In genomic region chr6:98672681-98673475, GRCh38 we compare ENCODE assay signal across 37 cellular contexts.
DNase-seq lines count a peak whose midpoint lies in the region; ATAC-seq, FAIRE-seq and TF ChIP-seq lines count a peak whose summit lies in the region.
"Had no signal": no experiment of that assay in that cellular context is flagged by ENCODE, and none has a peak within 500 bp of the region (broad histone marks: within the 10 kb centered on the region; RNA-seq: fewer than 3 reads in every experiment).

No MANE protein-coding gene starts in this region.

- POLR2A ChIA-PET in HepG2 (lab: Yijun Ruan, JAX), result no interaction called here

- H3K36me3 Mint-ChIP-seq in astrocyte (ENCODE audit: low read depth, unreplicated experiment), result no peaks in the 10 kb centered on the region
- H3K36me3 Mint-ChIP-seq: activated naive CD8-positive, alpha-beta T cell treated with anti-CD3 and anti-CD28 coated beads for 36 hours; natural killer cell treated with Interleukin-12 subunit alpha and Interleukin-12 subunit beta and Interleukin-15 and Interleukin-18, amount 100 ng/mL, for 72 hours; T-cell had no signal

- H3K79me1 ChIP-seq in neuronal stem cell (ENCODE audit: low read depth, low read length), result no peaks in the 10 kb centered on the region

- H3K36me3 ChIP-seq in astrocyte (ENCODE audit: insufficient read depth, low read length), result no peaks in the 10 kb centered on the region
- H3K36me3 ChIP-seq in neuronal stem cell (replicated peaks in 1 of 2; ENCODE audit: control insufficient read depth in 2 of 2, insufficient read depth in 2 of 2, low read length in 2 of 2), result no peaks in the 10 kb centered on the region
- H3K36me3 ChIP-seq in HepG2 (replicated peaks in 1 of 2; ENCODE audit: control insufficient read depth in 1 of 2, insufficient read depth in 2 of 2, low read length in 2 of 2), result no peaks in the 10 kb centered on the region
- H3K36me3 ChIP-seq: BLaER1, esophagus squamous epithelium, heart left ventricle, ovary, SJSA1, stomach, tibial artery, WERI-Rb-1 had no signal

- no peaks in the 10 kb centered on the region for H3K27me3 Mint-ChIP-seq in astrocyte (ENCODE audit: low read depth, unreplicated experiment)
- H3K27me3 Mint-ChIP-seq: central memory CD8-positive, alpha-beta T cell; natural killer cell treated with Interleukin-12 subunit alpha and Interleukin-12 subunit beta and Interleukin-15 and Interleukin-18, amount 100 ng/mL, for 72 hours; T-cell had no signal

- H3K27ac ChIP-seq in astrocyte (ENCODE audit: low read depth, low read length) (no peak overlapping the region), neuronal stem cell (replicated peaks; ENCODE audit: low read length) (no peak overlapping the region), HepG2 (ENCODE audit: extremely low read length, insufficient read depth, low read length) (no peak overlapping the region)
- H3K27ac ChIP-seq: BLaER1, esophagus squamous epithelium, foreskin keratinocyte, heart left ventricle, ovary, RWPE1, SJSA1, stomach, tibial artery, WERI-Rb-1 had no signal

- H4K20me1 ChIP-seq in astrocyte (ENCODE audit: insufficient read depth, low read length) (no peaks in the 10 kb centered on the region), HepG2 (ENCODE audit: insufficient read depth, low read length) (no peaks in the 10 kb centered on the region)
- H4K20me1 ChIP-seq: BLaER1 had no signal

- H2AFZ ChIP-seq in astrocyte (ENCODE audit: low read depth, low read length) (no peak overlapping the region), neuronal stem cell (ENCODE audit: low read length) (peak overlapping the region; percentile 72), HepG2 (ENCODE audit: low read length) (no peak overlapping the region)

- DNase-seq in ELF-1 (ENCODE audit: low read depth, low spot score), result peak; percentile 48
- DNase-seq in astrocyte (ENCODE audit: low read depth), result peak; percentile 67
- peak; percentile 52 for DNase-seq in globus pallidus (ENCODE audit: low spot score)
- no peak for DNase-seq in neuronal stem cell (ENCODE audit: low spot score)
- no peak for DNase-seq in sciatic nerve (ENCODE audit: low spot score)
- DNase-seq in AG08395 (ENCODE audit: low spot score), result no peak
- DNase-seq in HepG2 (ENCODE audit: low spot score), result no peak
- DNase-seq: activated CD4-positive, alpha-beta T cell treated with anti-CD3 and anti-CD28 coated beads, Interleukin-2, amount 50 U/mL, for 1 hour; activated gamma-delta T cell; activated naive CD8-positive, alpha-beta T cell treated with anti-CD3 and anti-CD28 coated beads for 36 hours; activated T-cell treated with anti-CD3 and anti-CD28 coated beads, Interleukin-2, amount 50 U/mL, for 1 hour; aorta; dermis blood vessel endothelial cell; esophagus squamous epithelium; heart left ventricle; mucosa of descending colon; NCI-H1092; NCI-H1694; NCI-H2171 treated with DMSO at 0.1 percent for 48 hours; NCI-H510A; ovary; retina; small intestine; stomach; T-cell; tibial artery; WERI-Rb-1 had no signal

- CTCF ChIA-PET in HepG2 (lab: Yijun Ruan, JAX; ENCODE audit: low intra/inter-chr PET ratio, low total read pairs), result no interaction called here

- FAIRE-seq in astrocyte (lab: Jason Lieb, UNC) (no peak), HepG2 (lab: Jason Lieb, UNC) (no peak)
- FAIRE-seq: endometrium, GM12892, keratinocyte, small intestine had no signal

- no peak overlapping the region for H2BK5ac ChIP-seq in neuronal stem cell (ENCODE audit: low read length)

- no peak overlapping the region for H3K23ac ChIP-seq in neuronal stem cell (ENCODE audit: low read depth, low read length, poor library complexity)

- no peak for TF ChIP-seq RAD21 in HepG2 (CRISPR knock-in tag; IDR thresholded peaks at IDR 0.05)

- no peak overlapping the region for H3K4ac ChIP-seq in neuronal stem cell (ENCODE audit: low read length)

- H3K4me3 ChIP-seq in astrocyte (ENCODE audit: insufficient read depth, low read depth, low read length) (no peak overlapping the region), neuronal stem cell (ENCODE audit: low read length in 2 of 2) (no peak overlapping the region), HepG2 (replicated peaks in 1 of 3; ENCODE audit: insufficient read depth in 1 of 3, low read depth in 2 of 3, low read length in 3 of 3) (no peak overlapping the region)
- H3K4me3 ChIP-seq: BLaER1, esophagus squamous epithelium, heart left ventricle, mucosa of descending colon, ovary, SJSA1, stomach, tibial artery had no signal

- H3K4me3 Mint-ChIP-seq in astrocyte (ENCODE audit: unreplicated experiment), result no peak overlapping the region
- H3K4me3 Mint-ChIP-seq: activated naive CD8-positive, alpha-beta T cell treated with anti-CD3 and anti-CD28 coated beads for 36 hours; central memory CD8-positive, alpha-beta T cell; natural killer cell treated with Interleukin-12 subunit alpha and Interleukin-12 subunit beta and Interleukin-15 and Interleukin-18, amount 100 ng/mL, for 72 hours; T-cell had no signal

- no peak overlapping the region for H2BK120ac ChIP-seq in neuronal stem cell (ENCODE audit: low read depth, low read length)

- H3K4me1 ChIP-seq in astrocyte (ENCODE audit: insufficient read depth, low read length) (no peaks in the 10 kb centered on the region), neuronal stem cell (ENCODE audit: control insufficient read depth in 2 of 2, insufficient read depth in 1 of 2, low read depth in 1 of 2, low read length in 2 of 2) (peaks cover 2 to 16% of the 10 kb centered on the region in 2 donors), HepG2 (ENCODE audit: insufficient read depth, low read length) (peaks cover 25% of the 10 kb centered on the region)
- H3K4me1 ChIP-seq: BLaER1, esophagus squamous epithelium, foreskin keratinocyte, heart left ventricle, SJSA1, stomach, tibial artery had no signal

- H2BK15ac ChIP-seq in neuronal stem cell (ENCODE audit: low read length), result no peak overlapping the region

- H3K9ac ChIP-seq in astrocyte (ENCODE audit: low read length) (no peak overlapping the region), neuronal stem cell (ENCODE audit: low read depth, low read length, poor library complexity) (no peak overlapping the region), HepG2 (ENCODE audit: insufficient read depth, low read depth, low read length) (no peak overlapping the region)
- H3K9ac ChIP-seq: BLaER1 had no signal

- no peaks in the 10 kb centered on the region for H3K9me3 Mint-ChIP-seq in astrocyte (ENCODE audit: unreplicated experiment)
- H3K9me3 Mint-ChIP-seq: central memory CD8-positive, alpha-beta T cell had no signal

- no peak for TF ChIP-seq CTCF in astrocyte (IDR thresholded peaks at IDR 0.05; ENCODE audit: insufficient read depth, low read depth, low read length)
- TF ChIP-seq CTCF in HepG2 (CRISPR knock-in tag; IDR thresholded peaks at IDR 0.05), result no peak

- H2BK12ac ChIP-seq in neuronal stem cell (ENCODE audit: low read length), result no peak overlapping the region

- ATAC-seq in sciatic nerve (no peak), GM19463 (IDR thresholded peaks at IDR 0.05; ENCODE audit: unreplicated experiment) (no peak), HepG2 (no peak)
- ATAC-seq: foreskin keratinocyte; heart left ventricle; mucosa of descending colon; natural killer cell treated with Interleukin-12 subunit alpha and Interleukin-12 subunit beta and Interleukin-15 and Interleukin-18, amount 100 ng/mL, for 72 hours; T-cell had no signal

- intact Hi-C loops in sciatic nerve (cut with DNase I) (no loop called here), HepG2 (cut with micrococcal nuclease; ENCODE audit: unreplicated experiment) (no loop called here)

- peak overlapping the region; percentile 32 for H3K4me2 ChIP-seq in astrocyte (ENCODE audit: low read length)
- H3K4me2 ChIP-seq in neuronal stem cell (ENCODE audit: insufficient read depth, low read length, poor library complexity, severe bottlenecking), result no peak overlapping the region
- H3K4me2 ChIP-seq in HepG2 (ENCODE audit: low read depth, low read length), result no peak overlapping the region
- H3K4me2 ChIP-seq: BLaER1 had no signal

- TF ChIP-seq EP300 in HepG2 (IDR thresholded peaks at IDR 0.05; ENCODE audit: low read depth in 2 of 2, low read length in 2 of 2), result no peak
- no peak for TF ChIP-seq EP300 in HepG2 (CRISPR knock-in tag; IDR thresholded peaks at IDR 0.05; ENCODE audit: borderline replicate concordance)

- no peak overlapping the region for H3K18ac ChIP-seq in neuronal stem cell (ENCODE audit: low read length)

- no TSS peak for BruUV-seq in HepG2 (replicated peaks; lab: Mats Ljungman, UMichigan)

- TF ChIP-seq POLR2A in HepG2 (IDR thresholded peaks at IDR 0.05; ENCODE audit: insufficient read depth in 1 of 2, low read depth in 2 of 2, low read length in 2 of 2), result no peak

- WGBS in neuronal stem cell (ENCODE audit: extremely low coverage in 2 of 2, insufficient read length in 2 of 2, insufficient replicate concordance in 1 of 2), 2 donors, result no CpG with 5 or more reads among the region's 1 CpG
- 93% methylated on average over 1 of the region's 1 CpG for WGBS in HepG2 (ENCODE audit: low lambda C conversion rate)

- H4K91ac ChIP-seq in neuronal stem cell (ENCODE audit: low read depth, low read length, poor library complexity), result no peak overlapping the region

- no peak overlapping the region for H2AK5ac ChIP-seq in neuronal stem cell (ENCODE audit: low read depth, low read length)

- H3K9me3 ChIP-seq in astrocyte (ENCODE audit: insufficient read depth, low read depth, low read length) (no peaks in the 10 kb centered on the region), neuronal stem cell (replicated peaks in 1 of 2; ENCODE audit: control insufficient read depth in 2 of 2, insufficient read depth in 1 of 2, low read depth in 1 of 2, low read length in 2 of 2) (peaks cover 0 to 8% of the 10 kb centered on the region in 2 donors), HepG2 (ENCODE audit: low read length) (no peaks in the 10 kb centered on the region)
- H3K9me3 ChIP-seq: BLaER1, esophagus squamous epithelium, mucosa of descending colon, ovary, SJSA1, stomach, tibial artery had no signal

- in situ Hi-C loops in HepG2 (cut with HindIII; ENCODE audit: extremely low pct_ligation_motif_present, low pct_unique_long_range_greater_than_20kb), result no loop called here

- H3K79me2 ChIP-seq in astrocyte (ENCODE audit: insufficient read depth, low read length), result no peaks in the 10 kb centered on the region
- H3K79me2 ChIP-seq in HepG2 (ENCODE audit: insufficient read depth, low read length), result no peaks in the 10 kb centered on the region

- H4K8ac ChIP-seq in neuronal stem cell (ENCODE audit: low read depth, low read length), result no peak overlapping the region

- H3K27me3 ChIP-seq in astrocyte (ENCODE audit: insufficient read depth, low read length) (no peaks in the 10 kb centered on the region), neuronal stem cell (ENCODE audit: control insufficient read depth in 3 of 3, insufficient read depth in 3 of 3, low read depth in 1 of 3, low read length in 3 of 3) (no peaks in the 10 kb centered on the region), HepG2 (ENCODE audit: control insufficient read depth in 1 of 2, insufficient read depth in 2 of 2, low read length in 2 of 2) (no peaks in the 10 kb centered on the region)
- H3K27me3 ChIP-seq: BLaER1, esophagus squamous epithelium, foreskin keratinocyte, heart left ventricle, ovary, stomach, tibial artery had no signal

- no peak overlapping the region for H3K27ac Mint-ChIP-seq in astrocyte (ENCODE audit: unreplicated experiment)
- H3K27ac Mint-ChIP-seq: activated naive CD8-positive, alpha-beta T cell treated with anti-CD3 and anti-CD28 coated beads for 36 hours; natural killer cell treated with Interleukin-12 subunit alpha and Interleukin-12 subunit beta and Interleukin-15 and Interleukin-18, amount 100 ng/mL, for 72 hours; T-cell had no signal

- H3K14ac ChIP-seq in neuronal stem cell (ENCODE audit: low read length), result no peak overlapping the region

- peaks cover 2% of the 10 kb centered on the region for H3K4me1 Mint-ChIP-seq in astrocyte (ENCODE audit: low read depth, unreplicated experiment)
- H3K4me1 Mint-ChIP-seq: activated naive CD8-positive, alpha-beta T cell treated with anti-CD3 and anti-CD28 coated beads for 36 hours; central memory CD8-positive, alpha-beta T cell; T-cell had no signal

Comparison
In these comparisons a context has a peak if more than half of its experiments do, and no peak if none do; other contexts are left out.
1. DNase-seq: peak in ELF-1 (single experiment), astrocyte (single experiment) and globus pallidus (single experiment); none in neuronal stem cell (single experiment), sciatic nerve (single experiment), AG08395 (single experiment) and HepG2 (single experiment).